ENCODE assay signal across 1 cellular context in genomic region chr5:177545487-177546261, GRCh38.
TF ChIP-seq lines count a peak whose summit lies in the region.

No MANE protein-coding gene starts in this region.

TF ChIP-seq in K562, 482 proteins besides CTCF, POLR2A, EP300 and RAD21 (continued from another document):
- no peak for TF ChIP-seq RREB1 (CRISPR knock-in tag; IDR thresholded peaks at IDR 0.05)
- TF ChIP-seq CBFA2T3 (IDR thresholded peaks at IDR 0.05), result no peak
- no peak for TF ChIP-seq PRPF4 (IDR thresholded peaks at IDR 0.05; ENCODE audit: insufficient read depth, low read depth, low read length, poor library complexity, severe bottlenecking)
- TF ChIP-seq CEBPG (CRISPR knock-in tag; IDR thresholded peaks at IDR 0.05), result peak; percentile 66; the same call in 1 of the 2 replicates
- peak; percentile 97 to 99 for TF ChIP-seq CEBPG (tag; conservative IDR thresholded peaks at IDR 0.05 in 1 of 2, IDR thresholded peaks at IDR 0.05 in 1 of 2)
- TF ChIP-seq ZNF644 (tag; IDR thresholded peaks at IDR 0.05; ENCODE audit: low read depth), result no peak
- TF ChIP-seq ZBTB34 (CRISPR knock-in tag; IDR thresholded peaks at IDR 0.05), result no peak
- TF ChIP-seq ZNF589 (CRISPR knock-in tag; IDR thresholded peaks at IDR 0.05; ENCODE audit: low read depth), result peak; percentile 54; the same call in 1 of the 2 replicates
- no peak for TF ChIP-seq CGGBP1 (CRISPR knock-in tag; IDR thresholded peaks at IDR 0.05)
- TF ChIP-seq TFE3 (CRISPR knock-in tag; IDR thresholded peaks at IDR 0.05), result no peak
